In the genomic region with DNA sequence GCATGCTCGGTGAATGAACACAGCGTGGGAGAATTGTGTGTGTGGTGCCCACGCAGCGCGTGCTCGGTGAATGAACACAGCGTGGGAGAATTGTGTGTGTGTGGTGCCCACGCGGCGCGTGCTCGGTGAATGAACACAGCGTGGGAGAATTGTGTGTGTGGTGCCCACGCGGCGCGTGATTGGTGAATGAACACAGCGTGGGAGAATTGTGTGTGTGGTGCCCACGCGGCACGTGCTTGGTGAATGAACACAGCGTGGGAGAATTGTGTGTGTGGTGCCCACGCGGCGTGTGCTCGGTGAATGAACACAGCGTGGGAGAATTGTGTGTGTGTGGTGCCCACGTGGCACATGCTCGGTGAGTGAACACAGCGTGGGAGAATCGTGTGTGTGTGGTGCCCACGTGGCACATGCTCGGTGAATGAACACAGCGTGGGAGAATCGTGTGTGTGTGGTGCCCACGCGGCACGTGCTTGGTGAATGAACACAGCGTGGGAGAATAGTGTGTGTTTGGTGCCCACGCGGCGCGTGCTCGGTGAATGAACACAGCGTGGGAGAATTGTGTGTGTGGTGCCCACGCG, we compare ENCODE assay signal across 7 cellular contexts. TPM values are rescaled to one million over a fixed set of nuclear protein-coding genes. Genes with fewer than 3 reads are reported as not detected.
DNase-seq lines count a peak whose midpoint lies in the region; ATAC-seq, FAIRE-seq and TF ChIP-seq lines count a peak whose summit lies in the region.
"Not testable (repeated sequence)": the region's sequence is repeated elsewhere in the genome, so short reads cannot be mapped to it uniquely, and the experiment has no call there.

No MANE protein-coding gene starts in this region.

- not testable (repeated sequence) for TF ChIP-seq CTCF in HEK293 (tag by site-specific recombination; IDR thresholded peaks at IDR 0.05); bronchial epithelial cell (IDR thresholded peaks at IDR 0.05; ENCODE audit: insufficient read depth, low read length, severe bottlenecking); glutamatergic neuron (IDR thresholded peaks at IDR 0.05; ENCODE audit: partially characterized antibody, unreplicated experiment); kidney (IDR thresholded peaks at IDR 0.05; ENCODE audit: borderline replicate concordance, extremely low read depth, insufficient read depth); neural crest cell (conservative IDR thresholded peaks at IDR 0.05)

- not testable (repeated sequence) for H3K4me3 ChIP-seq in HEK293 (ENCODE audit: low read depth, low read length); bronchial epithelial cell (ENCODE audit: low read depth, low read length); kidney (ENCODE audit: low read length in 2 of 2)

- H3K27ac Mint-ChIP-seq in activated naive CD4-positive, alpha-beta T cell treated with anti-CD3 and anti-CD28 coated beads, Interleukin-2, amount 50 U/mL, for 72 hours: peak overlapping the region; percentile 28 to 55
- not testable (repeated sequence) for H3K27ac Mint-ChIP-seq in glutamatergic neuron (ENCODE audit: unreplicated experiment)
- H3K27ac Mint-ChIP-seq in neural crest cell (ENCODE audit: unreplicated experiment): peak overlapping the region; percentile 3
- peak overlapping the region; percentile 81 for H3K27ac Mint-ChIP-seq in stimulated activated naive B cell treated with anti-CD40 and anti-IgM and Interleukin-4, amounts not matched to agents 10 μg/mL and 1 μg/mL and 100 μg/mL, for 72 hours

- CTCF ChIA-PET in HEK293 (lab: Yijun Ruan, JAX): not testable (repeated sequence)

- not testable (repeated sequence) for H3K9me3 ChIP-seq in HEK293 (ENCODE audit: control insufficient read depth, insufficient read depth, low read depth, low read length); kidney (ENCODE audit: control insufficient read depth in 1 of 2, low read length in 2 of 2)

- not testable (repeated sequence) for H3K9ac ChIP-seq in kidney (ENCODE audit: low read length in 2 of 2)

- FAIRE-seq in bronchial epithelial cell (lab: Jason Lieb, UNC): peak; percentile 90
- not testable (repeated sequence) for FAIRE-seq in kidney (lab: Jason Lieb, UNC)

- H3K4me3 Mint-ChIP-seq in glutamatergic neuron (ENCODE audit: unreplicated experiment): peak overlapping the region; percentile 13
- H3K4me3 Mint-ChIP-seq in neural crest cell; stimulated activated naive B cell treated with anti-CD40 and anti-IgM and Interleukin-4, amounts not matched to agents 10 μg/mL and 1 μg/mL and 100 μg/mL, for 72 hours: not testable (repeated sequence)

- not testable (repeated sequence) for H3K27me3 ChIP-seq in bronchial epithelial cell (ENCODE audit: control insufficient read depth, insufficient read depth, low read length)

- H3K36me3 Mint-ChIP-seq in activated naive CD4-positive, alpha-beta T cell treated with anti-CD3 and anti-CD28 coated beads, Interleukin-2, amount 50 U/mL, for 72 hours; glutamatergic neuron (ENCODE audit: unreplicated experiment): not testable (repeated sequence)
- H3K36me3 Mint-ChIP-seq in neural crest cell (ENCODE audit: low read depth): peaks cover 18% of the 10 kb centered on the region
- peaks cover 30 to 50% of the 10 kb centered on the region in 2 donors for H3K36me3 Mint-ChIP-seq in stimulated activated naive B cell treated with anti-CD40 and anti-IgM and Interleukin-4, amounts not matched to agents 10 μg/mL and 1 μg/mL and 100 μg/mL, for 72 hours

- peaks cover 73 to 74% of the 10 kb centered on the region in 2 experiments for H3K36me3 ChIP-seq in HEK293 (ENCODE audit: control insufficient read depth in 2 of 2, insufficient read depth in 1 of 2, low read length in 2 of 2)
- not testable (repeated sequence) for H3K36me3 ChIP-seq in bronchial epithelial cell (ENCODE audit: control insufficient read depth, insufficient read depth, low read length)
- peaks cover 11 to 13% of the 10 kb centered on the region in 2 donors for H3K36me3 ChIP-seq in kidney (ENCODE audit: control insufficient read depth in 1 of 2, insufficient read depth in 2 of 2, low read length in 2 of 2)

- intact Hi-C loops in kidney (cut with DNase I): not testable (repeated sequence)

- DNase-seq in activated naive CD4-positive, alpha-beta T cell treated with anti-CD3 and anti-CD28 coated beads, Interleukin-2, amount 50 U/mL, for 72 hours (ENCODE audit: low spot score in 2 of 2); bronchial epithelial cell (ENCODE audit: low read depth); glutamatergic neuron; neural crest cell (ENCODE audit: low read depth, low spot score); stimulated activated naive B cell treated with anti-CD40 and anti-IgM and Interleukin-4, amounts not matched to agents 10 μg/mL and 1 μg/mL and 100 μg/mL, for 72 hours: not testable (repeated sequence)
- peak; percentile 15 for DNase-seq in kidney

- H3K9me3 Mint-ChIP-seq in activated naive CD4-positive, alpha-beta T cell treated with anti-CD3 and anti-CD28 coated beads, Interleukin-2, amount 50 U/mL, for 72 hours; glutamatergic neuron (ENCODE audit: unreplicated experiment); neural crest cell; stimulated activated naive B cell treated with anti-CD40 and anti-IgM and Interleukin-4, amounts not matched to agents 10 μg/mL and 1 μg/mL and 100 μg/mL, for 72 hours: not testable (repeated sequence)

- not testable (repeated sequence) for H3K4me1 Mint-ChIP-seq in glutamatergic neuron (ENCODE audit: low read depth, unreplicated experiment); neural crest cell; stimulated activated naive B cell treated with anti-CD40 and anti-IgM and Interleukin-4, amounts not matched to agents 10 μg/mL and 1 μg/mL and 100 μg/mL, for 72 hours

- not testable (repeated sequence) for H3K27ac ChIP-seq in HEK293 (ENCODE audit: extremely low read depth, low read depth, low read length); kidney (ENCODE audit: low read depth in 2 of 2, low read length in 2 of 2)

- not testable (repeated sequence) for H3K4me1 ChIP-seq in HEK293 (ENCODE audit: control insufficient read depth, insufficient read depth, low read length); kidney (ENCODE audit: control insufficient read depth in 1 of 2, insufficient read depth in 1 of 2, low read depth in 1 of 2, low read length in 2 of 2)

- H3K27me3 Mint-ChIP-seq in glutamatergic neuron (ENCODE audit: unreplicated experiment); neural crest cell (ENCODE audit: low read depth); stimulated activated naive B cell treated with anti-CD40 and anti-IgM and Interleukin-4, amounts not matched to agents 10 μg/mL and 1 μg/mL and 100 μg/mL, for 72 hours: not testable (repeated sequence)

- POLR2A ChIA-PET in HEK293 (lab: Yijun Ruan, JAX): not testable (repeated sequence)

- not testable (repeated sequence) for ATAC-seq in activated naive CD4-positive, alpha-beta T cell treated with anti-CD3 and anti-CD28 coated beads, Interleukin-2, amount 50 U/mL, for 72 hours; stimulated activated naive B cell treated with anti-CD40 and anti-IgM and Interleukin-4, amounts not matched to agents 10 μg/mL and 1 μg/mL and 100 μg/mL, for 72 hours (replicated peaks)

TF ChIP-seq in HEK293, 187 proteins besides CTCF, POLR2A, EP300 and RAD21:
- TF ChIP-seq ZFHX2 (tag by site-specific recombination; conservative IDR thresholded peaks at IDR 0.05) (peak; percentile 71), EGR2 (tag by site-specific recombination; IDR thresholded peaks at IDR 0.05; ENCODE audit: low read depth) (peak; percentile 76)

RNA-seq across cellular contexts. Expression of a gene that starts 55.4 kb away (rescaled TPM):
- 10 to 100 TPM; 42.4 to 60.1 TPM for total RNA-seq in activated naive CD4-positive, alpha-beta T cell treated with anti-CD3 and anti-CD28 coated beads, Interleukin-2, amount 50 U/mL, for 72 hours
- total RNA-seq in bronchial epithelial cell (28.2 and 35.5 TPM in 2 replicates), glutamatergic neuron (ENCODE audit: unreplicated experiment) (55.4 TPM), kidney (36.5 TPM), neural crest cell (57.8 and 61.2 TPM in 2 replicates)
- 8.7 TPM for polyA plus RNA-seq in kidney (ENCODE audit: insufficient read depth, low read depth, low replicate concordance)
